Comparison of ENCODE assay signal across 11 cellular contexts in genomic region chr21:37380349-37381323, GRCh38. TPM values are rescaled to one million over a fixed set of nuclear protein-coding genes. Genes with fewer than 3 reads are reported as not detected.
DNase-seq lines count a peak whose midpoint lies in the region; ATAC-seq and TF ChIP-seq lines count a peak whose summit lies in the region.
"Had no signal": no experiment of that assay in that cellular context is flagged by ENCODE, and none has a peak within 500 bp of the region (broad histone marks: within the 10 kb centered on the region; RNA-seq: fewer than 3 reads in every experiment).

No MANE protein-coding gene starts in this region.

- ATAC-seq in activated T-helper 17 cell treated with anti-CD3 and anti-CD28 coated beads, Interleukin-2, amount 50 U/mL, for 72 hours (replicated peaks), result no peak
- ATAC-seq in HG03039 (IDR thresholded peaks at IDR 0.05; ENCODE audit: unreplicated experiment) (no peak), HG03439 (IDR thresholded peaks at IDR 0.05; ENCODE audit: unreplicated experiment) (no peak)

- peak overlapping the region; percentile 54 for H3K4me3 Mint-ChIP-seq in activated naive CD4-positive, alpha-beta T cell treated with anti-CD3 and anti-CD28 coated beads, Interleukin-2, amount 50 U/mL, for 24 hours
- H3K4me3 Mint-ChIP-seq in activated T-helper 17 cell treated with anti-CD3 and anti-CD28 coated beads, Interleukin-2, amount 50 U/mL, for 72 hours, result peak overlapping the region; percentile 62
- peak overlapping the region; percentile 35 for H3K4me3 Mint-ChIP-seq in type B pancreatic cell

- no peak for TF ChIP-seq CTCF in type B pancreatic cell (conservative IDR thresholded peaks at IDR 0.05)

- H3K9me3 Mint-ChIP-seq in activated naive CD4-positive, alpha-beta T cell treated with anti-CD3 and anti-CD28 coated beads, Interleukin-2, amount 50 U/mL, for 24 hours, result no peaks in the 10 kb centered on the region
- H3K9me3 Mint-ChIP-seq in activated T-helper 17 cell treated with anti-CD3 and anti-CD28 coated beads, Interleukin-2, amount 50 U/mL, for 72 hours, result peaks cover 3% of the 10 kb centered on the region
- peaks cover 5% of the 10 kb centered on the region for H3K9me3 Mint-ChIP-seq in type B pancreatic cell

- no peaks in the 10 kb centered on the region for H3K27me3 Mint-ChIP-seq in activated naive CD4-positive, alpha-beta T cell treated with anti-CD3 and anti-CD28 coated beads, Interleukin-2, amount 50 U/mL, for 24 hours
- H3K27me3 Mint-ChIP-seq in activated T-helper 17 cell treated with anti-CD3 and anti-CD28 coated beads, Interleukin-2, amount 50 U/mL, for 72 hours, result no peaks in the 10 kb centered on the region
- no peaks in the 10 kb centered on the region for H3K27me3 Mint-ChIP-seq in type B pancreatic cell

- no peak for DNase-seq in activated naive CD4-positive, alpha-beta T cell treated with Interleukin-2 at 50 U/mL for 16 hours
- DNase-seq in iPS-NIHi11 (ENCODE audit: low spot score) (peak; percentile 20), type B pancreatic cell (ENCODE audit: extremely low spot score, unreplicated experiment) (no peak), kidney tubule cell (ENCODE audit: low spot score) (no peak)
- DNase-seq: Caco-2; erythroblast; NK-92 treated with Interleukin-12 subunit alpha and Interleukin-12 subunit beta, amount 100 ng/mL, for 24 hours had no signal

- peaks cover 86% of the 10 kb centered on the region for H3K4me1 Mint-ChIP-seq in activated naive CD4-positive, alpha-beta T cell treated with anti-CD3 and anti-CD28 coated beads, Interleukin-2, amount 50 U/mL, for 24 hours
- H3K4me1 Mint-ChIP-seq in activated T-helper 17 cell treated with anti-CD3 and anti-CD28 coated beads, Interleukin-2, amount 50 U/mL, for 72 hours, result peaks cover 68% of the 10 kb centered on the region
- peaks cover 49% of the 10 kb centered on the region for H3K4me1 Mint-ChIP-seq in type B pancreatic cell (ENCODE audit: unreplicated experiment)

- peaks cover 5% of the 10 kb centered on the region for H3K36me3 Mint-ChIP-seq in activated naive CD4-positive, alpha-beta T cell treated with anti-CD3 and anti-CD28 coated beads, Interleukin-2, amount 50 U/mL, for 24 hours
- H3K36me3 Mint-ChIP-seq in activated T-helper 17 cell treated with anti-CD3 and anti-CD28 coated beads, Interleukin-2, amount 50 U/mL, for 72 hours (ENCODE audit: low read depth), result peaks cover 10% of the 10 kb centered on the region
- H3K36me3 Mint-ChIP-seq in type B pancreatic cell, result peaks cover 24% of the 10 kb centered on the region

- H3K27ac Mint-ChIP-seq in activated naive CD4-positive, alpha-beta T cell treated with anti-CD3 and anti-CD28 coated beads, Interleukin-2, amount 50 U/mL, for 24 hours, result peak overlapping the region; percentile 42
- H3K27ac Mint-ChIP-seq in activated T-helper 17 cell treated with anti-CD3 and anti-CD28 coated beads, Interleukin-2, amount 50 U/mL, for 72 hours, result peak overlapping the region; percentile 44
- H3K27ac Mint-ChIP-seq in type B pancreatic cell, result peak overlapping the region; percentile 49

RNA-seq across cellular contexts. Expression of gene DYRK1A, which starts 14.1 kb away (rescaled TPM):
- 10 to 100 TPM; 55.6 to 59.9 TPM for total RNA-seq in activated T-helper 17 cell treated with anti-CD3 and anti-CD28 coated beads, Interleukin-2, amount 50 U/mL, for 72 hours
- total RNA-seq in type B pancreatic cell (ENCODE audit: low replicate concordance), result 63.0 and 70.6 TPM in 2 replicates
